ENCODE assay signal across 22 cellular contexts in genomic region chr9:134593756-134594375, GRCh38. TPM values are rescaled to one million over a fixed set of nuclear protein-coding genes. Genes with fewer than 3 reads are reported as not detected.
DNase-seq lines count a peak whose midpoint lies in the region; ATAC-seq, FAIRE-seq and TF ChIP-seq lines count a peak whose summit lies in the region.
"Had no signal": no experiment of that assay in that cellular context is flagged by ENCODE, and none has a peak within 500 bp of the region (broad histone marks: within the 10 kb centered on the region; RNA-seq: fewer than 3 reads in every experiment).

No MANE protein-coding gene starts in this region.

- 74 to 82% methylated on average over 4 to 15 of the region's 16 CpGs for WGBS in transverse colon (ENCODE audit: low coverage in 1 of 2), 2 donors

- TF ChIP-seq CTCF in right atrium auricular region (IDR thresholded peaks at IDR 0.05) = no peak
- no peak for TF ChIP-seq CTCF in chondrocyte (IDR thresholded peaks at IDR 0.05)
- no peak for TF ChIP-seq CTCF in nephron (IDR thresholded peaks at IDR 0.05; ENCODE audit: unreplicated experiment in 3 of 3)
- no peak for TF ChIP-seq CTCF in transverse colon (IDR thresholded peaks at IDR 0.05)

- peaks cover 0 to 22% of the 10 kb centered on the region in 2 donors for H3K4me1 ChIP-seq in right atrium auricular region
- H3K4me1 ChIP-seq in transverse colon = no peaks in the 10 kb centered on the region

- TF ChIP-seq POLR2A in transverse colon (IDR thresholded peaks at IDR 0.05) = no peak

- H3K27ac ChIP-seq in right atrium auricular region (no peak overlapping the region), transverse colon (no peak overlapping the region)

- H3K9me3 ChIP-seq in right atrium auricular region = no peaks in the 10 kb centered on the region
- no peaks in the 10 kb centered on the region for H3K9me3 ChIP-seq in transverse colon

- peak; percentile 44 for DNase-seq in right atrium auricular region (ENCODE audit: low spot score)
- no peak for DNase-seq in left cardiac atrium
- DNase-seq in chondrocyte (ENCODE audit: low spot score) = no peak
- no peak for DNase-seq in urothelium cell line (ENCODE audit: low spot score)
- no peak for DNase-seq in NCI-H524 (lab: John Stamatoyannopoulos, UW)
- DNase-seq in COLO829 (ENCODE audit: low spot score) = no peak
- no peak for DNase-seq in transverse colon
- DNase-seq: Calu3; CD4-positive, CD25-positive, alpha-beta regulatory T cell; DND-41; HCEC 1CT; KBM-7; MV-4-11; NCI-H1417; NCI-H187 treated with DMSO at 0.1 percent for 48 hours; NCI-H446; NK-92 treated with Interleukin-12 subunit alpha and Interleukin-12 subunit beta, amount 100 ng/mL, for 24 hours; SHP77 had no signal

- H3K27me3 ChIP-seq in right atrium auricular region (no peaks in the 10 kb centered on the region), transverse colon (no peaks in the 10 kb centered on the region)

- no peaks in the 10 kb centered on the region for H3K9me3 Mint-ChIP-seq in chondrocyte (ENCODE audit: low read depth)
- H3K9me3 Mint-ChIP-seq in nephron = peaks cover 3% of the 10 kb centered on the region
- H3K9me3 Mint-ChIP-seq: CD4-positive, CD25-positive, alpha-beta regulatory T cell had no signal

- TF ChIP-seq EP300 in transverse colon (IDR thresholded peaks at IDR 0.05; ENCODE audit: low read depth) = no peak

- FAIRE-seq in urothelium cell line (lab: Jason Lieb, UNC) = peak; percentile 44
- FAIRE-seq: G401.6, GM18507 had no signal

- no peak for ATAC-seq in left cardiac atrium

- no peak overlapping the region for H3K4me3 Mint-ChIP-seq in chondrocyte (ENCODE audit: unreplicated experiment)
- H3K4me3 Mint-ChIP-seq in nephron = peak overlapping the region in 2 of 3 experiments; percentile 3 to 5
- H3K4me3 Mint-ChIP-seq: B cell; CD4-positive, CD25-positive, alpha-beta regulatory T cell had no signal

- in situ Hi-C loops in transverse colon (cut with MboI; ENCODE audit: low pct_ligation_motif_present in 1 of 4, low pct_unique_long_range_greater_than_20kb in 1 of 4, low sequenced_read_pairs in 3 of 4) = no loop called here

- H3K4me3 ChIP-seq in right atrium auricular region (no peak overlapping the region), transverse colon (no peak overlapping the region)

- intact Hi-C loops in left cardiac atrium (cut with DNase I) = no loop called here
- intact Hi-C loops in transverse colon (cut with DNase I; ENCODE audit: low total_unique reads) = no loop called here

- H3K36me3 Mint-ChIP-seq in chondrocyte (ENCODE audit: low read depth) (no peaks in the 10 kb centered on the region), nephron (ENCODE audit: low read depth) (no peaks in the 10 kb centered on the region)
- H3K36me3 Mint-ChIP-seq: CD4-positive, CD25-positive, alpha-beta regulatory T cell had no signal

- H3K4me1 Mint-ChIP-seq in chondrocyte (ENCODE audit: low read depth) (peaks cover 42% of the 10 kb centered on the region), nephron (peaks cover 32% of the 10 kb centered on the region)
- H3K4me1 Mint-ChIP-seq: B cell had no signal

- no peaks in the 10 kb centered on the region for H3K27me3 Mint-ChIP-seq in chondrocyte (ENCODE audit: low read depth)
- H3K27me3 Mint-ChIP-seq in nephron (ENCODE audit: low read depth) = peaks cover 7% of the 10 kb centered on the region
- H3K27me3 Mint-ChIP-seq: CD4-positive, CD25-positive, alpha-beta regulatory T cell had no signal

- H3K27ac Mint-ChIP-seq in chondrocyte (ENCODE audit: unreplicated experiment) (peak overlapping the region; percentile 96), nephron (peak overlapping the region; percentile 39 to 60 (median 43))
- H3K27ac Mint-ChIP-seq: B cell; CD4-positive, CD25-positive, alpha-beta regulatory T cell had no signal

- H3K36me3 ChIP-seq in right atrium auricular region (no peaks in the 10 kb centered on the region), transverse colon (no peaks in the 10 kb centered on the region)

RNA-seq across cellular contexts. Expression of gene COL5A1, which starts 47.7 kb away (rescaled TPM):
- total RNA-seq in right atrium auricular region = 10 to 100 TPM; 10.9 to 22.0 TPM
- 10 to 100 TPM; 29.8 to 35.2 TPM for total RNA-seq in left cardiac atrium
- total RNA-seq in chondrocyte = 2,235 to 2,410 TPM (median 2,315 TPM) in 3 replicates
- 10 to 100 TPM in 2 of 4 donors, 1 to 10 TPM in 2; 7.1 to 69.3 (median 16.1) TPM for total RNA-seq in transverse colon
- total RNA-seq: B cell, Calu3 had no signal

Comparison
In these comparisons a context has a peak if more than half of its experiments do, and no peak if none do; other contexts are left out.
1. RNA of gene COL5A1, which starts 47.7 kb away (total RNA-seq): 2,235 to 2,410 TPM in chondrocyte; 29.8 to 35.2 TPM in left cardiac atrium, 7.1 to 69.3 TPM in transverse colon and 10.9 to 22.0 TPM in right atrium auricular region; every median in the first group is over 10 times any median in the second.